ENCODE assay signal across 8 cellular contexts in the genomic region with DNA sequence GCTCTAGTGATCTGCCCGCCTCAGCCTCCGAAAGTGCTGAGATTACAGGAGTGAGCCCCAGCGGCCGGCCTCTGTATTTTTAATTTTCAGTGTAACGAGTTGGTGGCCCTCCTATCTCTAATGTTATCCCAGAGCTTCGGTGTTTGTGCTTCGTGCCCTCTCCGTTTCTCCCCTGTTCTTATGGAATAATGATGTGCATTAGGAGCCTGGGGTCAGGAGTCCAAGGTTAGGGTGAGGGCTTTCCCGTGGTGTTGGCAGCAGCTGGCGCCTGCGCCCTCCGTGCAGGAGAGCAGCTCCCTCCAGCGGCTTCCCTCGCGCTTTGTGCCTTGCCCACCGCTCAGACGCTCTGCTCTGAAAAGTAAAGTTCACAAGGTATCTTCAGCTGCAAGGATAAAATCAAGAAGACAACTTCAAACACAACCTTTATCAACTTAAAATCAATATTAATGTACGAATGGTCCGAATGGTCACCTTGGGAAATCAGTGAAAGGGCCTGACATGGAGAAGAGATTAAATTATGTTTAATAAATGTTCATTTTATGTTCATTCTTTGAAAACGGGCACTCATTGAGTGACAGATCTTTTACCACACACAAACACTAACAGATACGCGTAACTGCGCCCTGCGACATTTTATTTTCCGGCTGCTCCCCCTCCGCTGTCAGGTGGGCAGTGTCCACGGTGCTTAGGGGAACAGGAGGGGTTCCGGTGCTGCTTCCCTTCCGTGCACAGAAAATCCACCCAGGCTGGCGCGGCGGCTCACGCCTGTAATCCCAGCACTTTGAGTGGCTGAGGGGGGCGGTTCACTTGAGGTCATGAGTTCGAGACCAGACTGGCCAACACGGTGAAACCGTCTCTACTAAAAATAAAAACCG.
DNase-seq lines count a peak whose midpoint lies in the region; TF ChIP-seq lines count a peak whose summit lies in the region.

No MANE protein-coding gene starts in this region.

- H3K27ac Mint-ChIP-seq in glutamatergic neuron (ENCODE audit: unreplicated experiment), result peak overlapping the region; percentile 69

- TF ChIP-seq CTCF in GM13976 (IDR thresholded peaks at IDR 0.05; ENCODE audit: borderline replicate concordance, control extremely low read depth, extremely low read depth, insufficient read depth, missing control alignments) (peak; percentile 55), NB4 (IDR thresholded peaks at IDR 0.05; ENCODE audit: low read depth, low read length) (peak; percentile 64), glutamatergic neuron (IDR thresholded peaks at IDR 0.05; ENCODE audit: partially characterized antibody, unreplicated experiment) (no peak)

- no peaks in the 10 kb centered on the region for H3K36me3 Mint-ChIP-seq in glutamatergic neuron (ENCODE audit: unreplicated experiment)

- peak overlapping the region; percentile 68 for H3K4me3 Mint-ChIP-seq in glutamatergic neuron (ENCODE audit: unreplicated experiment)

- peaks cover 8% of the 10 kb centered on the region for H3K27me3 Mint-ChIP-seq in glutamatergic neuron (ENCODE audit: unreplicated experiment)

- peaks cover 8% of the 10 kb centered on the region for H3K4me1 Mint-ChIP-seq in glutamatergic neuron (ENCODE audit: low read depth, unreplicated experiment)

- in situ Hi-C loops in GM13976 (cut with MboI; ENCODE audit: low sequenced_read_pairs, unreplicated experiment), result no loop called here

- H3K9me3 Mint-ChIP-seq in glutamatergic neuron (ENCODE audit: unreplicated experiment), result peaks cover 17% of the 10 kb centered on the region

- no peak for TF ChIP-seq POLR2A in NB4 (IDR thresholded peaks at IDR 0.05; ENCODE audit: extremely low read depth, insufficient read length)

- H3K4me3 ChIP-seq in NB4 (ENCODE audit: low read depth, low read length), result peak overlapping the region; percentile 36

- DNase-seq in GM13976 (ENCODE audit: low spot score), result peak; percentile 67
- DNase-seq in NB4 (ENCODE audit: low read depth), result peak; percentile 77
- peak; percentile 33 for DNase-seq in activated gamma-delta T cell treated with anti-CD3 and anti-CD28 coated beads, Interleukin-2, amount 50 U/mL, for 16 hours (ENCODE audit: low read depth)
- peak; percentile 45 for DNase-seq in glutamatergic neuron
- DNase-seq in renal cortical epithelial cell (ENCODE audit: low read depth), result peak; percentile 51
- no peak for DNase-seq in NCI-H510A treated with DMSO at 0.1 percent for 48 hours (lab: John Stamatoyannopoulos, UW)
- DNase-seq in effector CD4-positive, alpha-beta T cell, result no peak
- no peak for DNase-seq in DMS 273 treated with DMSO at 0.1 percent for 48 hours (lab: John Stamatoyannopoulos, UW)

Comparison
In these comparisons a context has a peak if more than half of its experiments do, and no peak if none do; other contexts are left out.
1. DNase-seq: peak in GM13976 (single experiment), NB4 (single experiment), activated gamma-delta T cell treated with anti-CD3 and anti-CD28 coated beads, Interleukin-2, amount 50 U/mL, for 16 hours (single experiment), glutamatergic neuron (single experiment) and renal cortical epithelial cell (single experiment); none in NCI-H510A treated with DMSO at 0.1 percent for 48 hours (single experiment), effector CD4-positive, alpha-beta T cell (single experiment) and DMS 273 treated with DMSO at 0.1 percent for 48 hours (single experiment).